Comparison of ENCODE assay signal across 1 cellular context in genomic region chr3:48240711-48241491, GRCh38.
TF ChIP-seq lines count a peak whose summit lies in the region.

ZNF589 (plus strand) TSS chr3:48241104; CDS start chr3:48241172, 68 bp downstream.

TF ChIP-seq in HepG2, 621 proteins besides CTCF, POLR2A, EP300 and RAD21 (continued from another document and continues in another):
- TF ChIP-seq, protein P1, sequence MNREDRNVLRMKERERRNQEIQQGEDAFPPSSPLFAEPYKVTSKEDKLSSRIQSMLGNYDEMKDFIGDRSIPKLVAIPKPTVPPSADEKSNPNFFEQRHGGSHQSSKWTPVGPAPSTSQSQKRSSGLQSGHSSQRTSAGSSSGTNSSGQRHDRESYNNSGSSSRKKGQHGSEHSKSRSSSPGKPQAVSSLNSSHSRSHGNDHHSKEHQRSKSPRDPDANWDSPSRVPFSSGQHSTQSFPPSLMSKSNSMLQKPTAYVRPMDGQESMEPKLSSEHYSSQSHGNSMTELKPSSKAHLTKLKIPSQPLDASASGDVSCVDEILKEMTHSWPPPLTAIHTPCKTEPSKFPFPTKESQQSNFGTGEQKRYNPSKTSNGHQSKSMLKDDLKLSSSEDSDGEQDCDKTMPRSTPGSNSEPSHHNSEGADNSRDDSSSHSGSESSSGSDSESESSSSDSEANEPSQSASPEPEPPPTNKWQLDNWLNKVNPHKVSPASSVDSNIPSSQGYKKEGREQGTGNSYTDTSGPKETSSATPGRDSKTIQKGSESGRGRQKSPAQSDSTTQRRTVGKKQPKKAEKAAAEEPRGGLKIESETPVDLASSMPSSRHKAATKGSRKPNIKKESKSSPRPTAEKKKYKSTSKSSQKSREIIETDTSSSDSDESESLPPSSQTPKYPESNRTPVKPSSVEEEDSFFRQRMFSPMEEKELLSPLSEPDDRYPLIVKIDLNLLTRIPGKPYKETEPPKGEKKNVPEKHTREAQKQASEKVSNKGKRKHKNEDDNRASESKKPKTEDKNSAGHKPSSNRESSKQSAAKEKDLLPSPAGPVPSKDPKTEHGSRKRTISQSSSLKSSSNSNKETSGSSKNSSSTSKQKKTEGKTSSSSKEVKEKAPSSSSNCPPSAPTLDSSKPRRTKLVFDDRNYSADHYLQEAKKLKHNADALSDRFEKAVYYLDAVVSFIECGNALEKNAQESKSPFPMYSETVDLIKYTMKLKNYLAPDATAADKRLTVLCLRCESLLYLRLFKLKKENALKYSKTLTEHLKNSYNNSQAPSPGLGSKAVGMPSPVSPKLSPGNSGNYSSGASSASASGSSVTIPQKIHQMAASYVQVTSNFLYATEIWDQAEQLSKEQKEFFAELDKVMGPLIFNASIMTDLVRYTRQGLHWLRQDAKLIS (CRISPR knock-in tag; IDR thresholded peaks at IDR 0.05): no peak
- TF ChIP-seq ZNF530 (CRISPR knock-in tag; IDR thresholded peaks at IDR 0.05; ENCODE audit: low read depth): no peak
- TF ChIP-seq ETS1 (CRISPR knock-in tag; IDR thresholded peaks at IDR 0.05): no peak
- peak; percentile 57; the same call in 1 of the 2 replicates for TF ChIP-seq ZNF772 (CRISPR knock-in tag; IDR thresholded peaks at IDR 0.05)
- peak; percentile 61; the same call in 1 of the 2 replicates for TF ChIP-seq ZBTB20 (CRISPR knock-in tag; IDR thresholded peaks at IDR 0.05; ENCODE audit: borderline replicate concordance, low read depth)
- no peak for TF ChIP-seq HNRNPK (IDR thresholded peaks at IDR 0.05; ENCODE audit: low read depth, low read length, poor library complexity, severe bottlenecking)
- no peak for TF ChIP-seq ZNF354B (CRISPR knock-in tag; IDR thresholded peaks at IDR 0.05)
- 0 out of 2 replicates have a peak, but pooled peaks have one; percentile 85 for TF ChIP-seq ZNF749 (CRISPR knock-in tag; IDR thresholded peaks at IDR 0.05; ENCODE audit: borderline replicate concordance)
- TF ChIP-seq ZFP36L2 (CRISPR knock-in tag; IDR thresholded peaks at IDR 0.05): no peak
- TF ChIP-seq CENPT (CRISPR knock-in tag; IDR thresholded peaks at IDR 0.05; ENCODE audit: low read depth): no peak
- TF ChIP-seq ZNF576 (CRISPR knock-in tag; IDR thresholded peaks at IDR 0.05): no peak
- TF ChIP-seq KMT2A (CRISPR knock-in tag; IDR thresholded peaks at IDR 0.05): peak; percentile 89; the same call in 1 of the 2 replicates
- peak; percentile 89; the same call in 1 of the 2 replicates for TF ChIP-seq ZNF260 (CRISPR knock-in tag; IDR thresholded peaks at IDR 0.05; ENCODE audit: borderline replicate concordance, low read depth)
- TF ChIP-seq NR2C2 (CRISPR knock-in tag; IDR thresholded peaks at IDR 0.05; ENCODE audit: borderline replicate concordance): peak; percentile 86
- TF ChIP-seq ZNF788 (CRISPR knock-in tag; IDR thresholded peaks at IDR 0.05; ENCODE audit: borderline replicate concordance): peak; percentile 84; the same call in 1 of the 2 replicates
- peak; percentile 86 for TF ChIP-seq RXRA (CRISPR knock-in tag; IDR thresholded peaks at IDR 0.05)
- no peak for TF ChIP-seq ATRX (CRISPR knock-in tag; IDR thresholded peaks at IDR 0.05; ENCODE audit: borderline replicate concordance)
- peak; percentile 86 for TF ChIP-seq SAP130 (CRISPR knock-in tag; IDR thresholded peaks at IDR 0.05; ENCODE audit: low read depth)
- TF ChIP-seq, protein P2, sequence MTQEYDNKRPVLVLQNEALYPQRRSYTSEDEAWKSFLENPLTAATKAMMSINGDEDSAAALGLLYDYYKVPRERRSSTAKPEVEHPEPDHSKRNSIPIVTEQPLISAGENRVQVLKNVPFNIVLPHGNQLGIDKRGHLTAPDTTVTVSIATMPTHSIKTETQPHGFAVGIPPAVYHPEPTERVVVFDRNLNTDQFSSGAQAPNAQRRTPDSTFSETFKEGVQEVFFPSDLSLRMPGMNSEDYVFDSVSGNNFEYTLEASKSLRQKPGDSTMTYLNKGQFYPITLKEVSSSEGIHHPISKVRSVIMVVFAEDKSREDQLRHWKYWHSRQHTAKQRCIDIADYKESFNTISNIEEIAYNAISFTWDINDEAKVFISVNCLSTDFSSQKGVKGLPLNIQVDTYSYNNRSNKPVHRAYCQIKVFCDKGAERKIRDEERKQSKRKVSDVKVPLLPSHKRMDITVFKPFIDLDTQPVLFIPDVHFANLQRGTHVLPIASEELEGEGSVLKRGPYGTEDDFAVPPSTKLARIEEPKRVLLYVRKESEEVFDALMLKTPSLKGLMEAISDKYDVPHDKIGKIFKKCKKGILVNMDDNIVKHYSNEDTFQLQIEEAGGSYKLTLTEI (CRISPR knock-in tag; conservative IDR thresholded peaks at IDR 0.05): no peak
- TF ChIP-seq, protein P3, sequence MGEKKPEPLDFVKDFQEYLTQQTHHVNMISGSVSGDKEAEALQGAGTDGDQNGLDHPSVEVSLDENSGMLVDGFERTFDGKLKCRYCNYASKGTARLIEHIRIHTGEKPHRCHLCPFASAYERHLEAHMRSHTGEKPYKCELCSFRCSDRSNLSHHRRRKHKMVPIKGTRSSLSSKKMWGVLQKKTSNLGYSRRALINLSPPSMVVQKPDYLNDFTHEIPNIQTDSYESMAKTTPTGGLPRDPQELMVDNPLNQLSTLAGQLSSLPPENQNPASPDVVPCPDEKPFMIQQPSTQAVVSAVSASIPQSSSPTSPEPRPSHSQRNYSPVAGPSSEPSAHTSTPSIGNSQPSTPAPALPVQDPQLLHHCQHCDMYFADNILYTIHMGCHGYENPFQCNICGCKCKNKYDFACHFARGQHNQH (CRISPR knock-in tag; IDR thresholded peaks at IDR 0.05): peak; percentile 82; the same call in 1 of the 2 replicates
- TF ChIP-seq, protein P4, sequence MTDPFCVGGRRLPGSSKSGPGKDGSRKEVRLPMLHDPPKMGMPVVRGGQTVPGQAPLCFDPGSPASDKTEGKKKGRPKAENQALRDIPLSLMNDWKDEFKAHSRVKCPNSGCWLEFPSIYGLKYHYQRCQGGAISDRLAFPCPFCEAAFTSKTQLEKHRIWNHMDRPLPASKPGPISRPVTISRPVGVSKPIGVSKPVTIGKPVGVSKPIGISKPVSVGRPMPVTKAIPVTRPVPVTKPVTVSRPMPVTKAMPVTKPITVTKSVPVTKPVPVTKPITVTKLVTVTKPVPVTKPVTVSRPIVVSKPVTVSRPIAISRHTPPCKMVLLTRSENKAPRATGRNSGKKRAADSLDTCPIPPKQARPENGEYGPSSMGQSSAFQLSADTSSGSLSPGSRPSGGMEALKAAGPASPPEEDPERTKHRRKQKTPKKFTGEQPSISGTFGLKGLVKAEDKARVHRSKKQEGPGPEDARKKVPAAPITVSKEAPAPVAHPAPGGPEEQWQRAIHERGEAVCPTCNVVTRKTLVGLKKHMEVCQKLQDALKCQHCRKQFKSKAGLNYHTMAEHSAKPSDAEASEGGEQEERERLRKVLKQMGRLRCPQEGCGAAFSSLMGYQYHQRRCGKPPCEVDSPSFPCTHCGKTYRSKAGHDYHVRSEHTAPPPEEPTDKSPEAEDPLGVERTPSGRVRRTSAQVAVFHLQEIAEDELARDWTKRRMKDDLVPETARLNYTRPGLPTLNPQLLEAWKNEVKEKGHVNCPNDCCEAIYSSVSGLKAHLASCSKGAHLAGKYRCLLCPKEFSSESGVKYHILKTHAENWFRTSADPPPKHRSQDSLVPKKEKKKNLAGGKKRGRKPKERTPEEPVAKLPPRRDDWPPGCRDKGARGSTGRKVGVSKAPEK (CRISPR knock-in tag; IDR thresholded peaks at IDR 0.05; ENCODE audit: borderline replicate concordance): no peak
- TF ChIP-seq, protein P5, sequence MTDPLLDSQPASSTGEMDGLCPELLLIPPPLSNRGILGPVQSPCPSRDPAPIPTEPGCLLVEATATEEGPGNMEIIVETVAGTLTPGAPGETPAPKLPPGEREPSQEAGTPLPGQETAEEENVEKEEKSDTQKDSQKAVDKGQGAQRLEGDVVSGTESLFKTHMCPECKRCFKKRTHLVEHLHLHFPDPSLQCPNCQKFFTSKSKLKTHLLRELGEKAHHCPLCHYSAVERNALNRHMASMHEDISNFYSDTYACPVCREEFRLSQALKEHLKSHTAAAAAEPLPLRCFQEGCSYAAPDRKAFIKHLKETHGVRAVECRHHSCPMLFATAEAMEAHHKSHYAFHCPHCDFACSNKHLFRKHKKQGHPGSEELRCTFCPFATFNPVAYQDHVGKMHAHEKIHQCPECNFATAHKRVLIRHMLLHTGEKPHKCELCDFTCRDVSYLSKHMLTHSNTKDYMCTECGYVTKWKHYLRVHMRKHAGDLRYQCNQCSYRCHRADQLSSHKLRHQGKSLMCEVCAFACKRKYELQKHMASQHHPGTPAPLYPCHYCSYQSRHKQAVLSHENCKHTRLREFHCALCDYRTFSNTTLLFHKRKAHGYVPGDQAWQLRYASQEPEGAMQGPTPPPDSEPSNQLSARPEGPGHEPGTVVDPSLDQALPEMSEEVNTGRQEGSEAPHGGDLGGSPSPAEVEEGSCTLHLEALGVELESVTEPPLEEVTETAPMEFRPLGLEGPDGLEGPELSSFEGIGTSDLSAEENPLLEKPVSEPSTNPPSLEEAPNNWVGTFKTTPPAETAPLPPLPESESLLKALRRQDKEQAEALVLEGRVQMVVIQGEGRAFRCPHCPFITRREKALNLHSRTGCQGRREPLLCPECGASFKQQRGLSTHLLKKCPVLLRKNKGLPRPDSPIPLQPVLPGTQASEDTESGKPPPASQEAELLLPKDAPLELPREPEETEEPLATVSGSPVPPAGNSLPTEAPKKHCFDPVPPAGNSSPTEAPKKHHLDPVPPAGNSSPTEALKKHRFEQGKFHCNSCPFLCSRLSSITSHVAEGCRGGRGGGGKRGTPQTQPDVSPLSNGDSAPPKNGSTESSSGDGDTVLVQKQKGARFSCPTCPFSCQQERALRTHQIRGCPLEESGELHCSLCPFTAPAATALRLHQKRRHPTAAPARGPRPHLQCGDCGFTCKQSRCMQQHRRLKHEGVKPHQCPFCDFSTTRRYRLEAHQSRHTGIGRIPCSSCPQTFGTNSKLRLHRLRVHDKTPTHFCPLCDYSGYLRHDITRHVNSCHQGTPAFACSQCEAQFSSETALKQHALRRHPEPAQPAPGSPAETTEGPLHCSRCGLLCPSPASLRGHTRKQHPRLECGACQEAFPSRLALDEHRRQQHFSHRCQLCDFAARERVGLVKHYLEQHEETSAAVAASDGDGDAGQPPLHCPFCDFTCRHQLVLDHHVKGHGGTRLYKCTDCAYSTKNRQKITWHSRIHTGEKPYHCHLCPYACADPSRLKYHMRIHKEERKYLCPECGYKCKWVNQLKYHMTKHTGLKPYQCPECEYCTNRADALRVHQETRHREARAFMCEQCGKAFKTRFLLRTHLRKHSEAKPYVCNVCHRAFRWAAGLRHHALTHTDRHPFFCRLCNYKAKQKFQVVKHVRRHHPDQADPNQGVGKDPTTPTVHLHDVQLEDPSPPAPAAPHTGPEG (CRISPR knock-in tag; IDR thresholded peaks at IDR 0.05): no peak
- TF ChIP-seq XBP1 (CRISPR knock-in tag; IDR thresholded peaks at IDR 0.05): peak; percentile 44; the same call in 1 of the 2 replicates
- no peak for TF ChIP-seq ZFP62 (CRISPR knock-in tag; IDR thresholded peaks at IDR 0.05)
- peak; percentile 37; the same call in 1 of the 2 replicates for TF ChIP-seq BCL3 (CRISPR knock-in tag; IDR thresholded peaks at IDR 0.05)
- TF ChIP-seq CCAR2 (optimal IDR thresholded peaks at IDR 0.05; ENCODE audit: low read depth, low read length): no peak
- no peak for TF ChIP-seq ZKSCAN1 (IDR thresholded peaks at IDR 0.05; ENCODE audit: low read length)
- no peak for TF ChIP-seq ZNF558 (CRISPR knock-in tag; IDR thresholded peaks at IDR 0.05; ENCODE audit: borderline replicate concordance)
- TF ChIP-seq ZBTB21 (CRISPR knock-in tag; IDR thresholded peaks at IDR 0.05): no peak; the same call in 1 of the 2 replicates
- peak; percentile 72; the same call in 1 of the 2 replicates for TF ChIP-seq CBX5 (CRISPR knock-in tag; IDR thresholded peaks at IDR 0.05; ENCODE audit: borderline replicate concordance)
- no peak for TF ChIP-seq ZBTB8A (CRISPR knock-in tag; IDR thresholded peaks at IDR 0.05; ENCODE audit: borderline replicate concordance, low read depth)
- TF ChIP-seq TEAD2 (CRISPR knock-in tag; IDR thresholded peaks at IDR 0.05): 0 out of 2 replicates have a peak, but pooled peaks have one; percentile 51
- TF ChIP-seq, protein P6, sequence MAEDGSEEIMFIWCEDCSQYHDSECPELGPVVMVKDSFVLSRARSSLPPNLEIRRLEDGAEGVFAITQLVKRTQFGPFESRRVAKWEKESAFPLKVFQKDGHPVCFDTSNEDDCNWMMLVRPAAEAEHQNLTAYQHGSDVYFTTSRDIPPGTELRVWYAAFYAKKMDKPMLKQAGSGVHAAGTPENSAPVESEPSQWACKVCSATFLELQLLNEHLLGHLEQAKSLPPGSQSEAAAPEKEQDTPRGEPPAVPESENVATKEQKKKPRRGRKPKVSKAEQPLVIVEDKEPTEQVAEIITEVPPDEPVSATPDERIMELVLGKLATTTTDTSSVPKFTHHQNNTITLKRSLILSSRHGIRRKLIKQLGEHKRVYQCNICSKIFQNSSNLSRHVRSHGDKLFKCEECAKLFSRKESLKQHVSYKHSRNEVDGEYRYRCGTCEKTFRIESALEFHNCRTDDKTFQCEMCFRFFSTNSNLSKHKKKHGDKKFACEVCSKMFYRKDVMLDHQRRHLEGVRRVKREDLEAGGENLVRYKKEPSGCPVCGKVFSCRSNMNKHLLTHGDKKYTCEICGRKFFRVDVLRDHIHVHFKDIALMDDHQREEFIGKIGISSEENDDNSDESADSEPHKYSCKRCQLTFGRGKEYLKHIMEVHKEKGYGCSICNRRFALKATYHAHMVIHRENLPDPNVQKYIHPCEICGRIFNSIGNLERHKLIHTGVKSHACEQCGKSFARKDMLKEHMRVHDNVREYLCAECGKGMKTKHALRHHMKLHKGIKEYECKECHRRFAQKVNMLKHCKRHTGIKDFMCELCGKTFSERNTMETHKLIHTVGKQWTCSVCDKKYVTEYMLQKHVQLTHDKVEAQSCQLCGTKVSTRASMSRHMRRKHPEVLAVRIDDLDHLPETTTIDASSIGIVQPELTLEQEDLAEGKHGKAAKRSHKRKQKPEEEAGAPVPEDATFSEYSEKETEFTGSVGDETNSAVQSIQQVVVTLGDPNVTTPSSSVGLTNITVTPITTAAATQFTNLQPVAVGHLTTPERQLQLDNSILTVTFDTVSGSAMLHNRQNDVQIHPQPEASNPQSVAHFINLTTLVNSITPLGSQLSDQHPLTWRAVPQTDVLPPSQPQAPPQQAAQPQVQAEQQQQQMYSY (CRISPR knock-in tag; IDR thresholded peaks at IDR 0.05): no peak; the same call in 1 of the 2 replicates
- no peak for TF ChIP-seq NCOA5 (CRISPR knock-in tag; IDR thresholded peaks at IDR 0.05)
